ENCODE assay signal across 12 cellular contexts in genomic region chr16:75921281-75921680, GRCh38.
"Had no signal": no experiment of that assay in that cellular context is flagged by ENCODE, and none has a peak within 500 bp of the region (broad histone marks: within the 10 kb centered on the region; RNA-seq: fewer than 3 reads in every experiment).

No MANE protein-coding gene starts in this region.

- H3K4me3 Mint-ChIP-seq: activated T-helper 17 cell treated with anti-CD3 and anti-CD28 coated beads, Interleukin-2, amount 50 U/mL, for 72 hours; endodermal cell; neural progenitor cell had no signal

- H3K36me3 ChIP-seq: heart left ventricle, neural progenitor cell, sigmoid colon, thoracic aorta had no signal

- H3K4me1 ChIP-seq: heart left ventricle, neural progenitor cell, sigmoid colon had no signal

- H3K4me3 ChIP-seq: heart left ventricle, lung, neural progenitor cell, sigmoid colon, thoracic aorta had no signal

- H3K4me1 Mint-ChIP-seq: activated T-helper 17 cell treated with anti-CD3 and anti-CD28 coated beads, Interleukin-2, amount 50 U/mL, for 72 hours had no signal

- H3K27ac Mint-ChIP-seq: activated T-helper 17 cell treated with anti-CD3 and anti-CD28 coated beads, Interleukin-2, amount 50 U/mL, for 72 hours; endodermal cell; neural progenitor cell had no signal

- H3K9me3 Mint-ChIP-seq: endodermal cell, neural progenitor cell had no signal

- H3K9ac ChIP-seq: neural progenitor cell had no signal

- H3K9me3 ChIP-seq: heart left ventricle, sigmoid colon, thoracic aorta had no signal

- H3K27ac ChIP-seq: heart left ventricle, neural progenitor cell, sigmoid colon, thoracic aorta had no signal

- H3K4me2 ChIP-seq: neural progenitor cell had no signal

- H3K36me3 Mint-ChIP-seq: neural progenitor cell had no signal

- DNase-seq: activated CD4-positive, alpha-beta T cell treated with anti-CD3 and anti-CD28 coated beads, Interleukin-2, amount 50 U/mL, for 48 hours; activated naive CD4-positive, alpha-beta T cell treated with anti-CD3 and anti-CD28 coated beads, Interleukin-2, amount 50 U/mL, for 16 hours; endodermal cell; heart left ventricle; islet precursor cell; sigmoid colon; stimulated activated CD4-positive, alpha-beta T cell treated with anti-CD3 and anti-CD28 coated beads, Interleukin-1b, Interleukin-23, amount 100 ng/mL, for 48 hours; T1000 had no signal

- H2AFZ ChIP-seq: neural progenitor cell had no signal

- H3K27me3 ChIP-seq: sigmoid colon had no signal
